ENCODE assay signal across 8 cellular contexts in genomic region chr1:182054698-182055326, GRCh38. TPM values are rescaled to one million over a fixed set of nuclear protein-coding genes. Genes with fewer than 3 reads are reported as not detected.
DNase-seq lines count a peak whose midpoint lies in the region; ATAC-seq and TF ChIP-seq lines count a peak whose summit lies in the region.

No MANE protein-coding gene starts in this region.

- no peak for ATAC-seq in SK-N-SH treated with all-trans-retinoic acid at 6 μM for 48 hours
- peak; percentile 60 for ATAC-seq in HG03520 (IDR thresholded peaks at IDR 0.05; ENCODE audit: unreplicated experiment)
- no peak for ATAC-seq in Panc1
- peak in 1 of 2 donors; percentile 66 for ATAC-seq in lower lobe of right lung
- ATAC-seq in upper lobe of left lung (ENCODE audit: low FRiP score in 2 of 2): peak in 1 of 2 donors; percentile 56
- ATAC-seq in GM18909 (IDR thresholded peaks at IDR 0.05; ENCODE audit: poor library complexity, unreplicated experiment): no peak

- in situ Hi-C loops in Panc1 (cut with HindIII; ENCODE audit: low pct_unique_long_range_greater_than_20kb, low sequenced_read_pairs): no loop called here
- in situ Hi-C loops in astrocyte of the cerebellum (cut with HindIII; ENCODE audit: low sequenced_read_pairs): no loop called here

- H4K20me1 ChIP-seq in SK-N-SH (ENCODE audit: insufficient read depth): no peaks in the 10 kb centered on the region

- TF ChIP-seq CTCF in SK-N-SH (IDR thresholded peaks at IDR 0.05) (peak; percentile 49), Panc1 (IDR thresholded peaks at IDR 0.05) (peak; percentile 39; the same call in 1 of the 2 replicates), astrocyte of the cerebellum (IDR thresholded peaks at IDR 0.05; ENCODE audit: low read depth, low read length, missing control alignments) (peak; percentile 42), lower lobe of right lung (IDR thresholded peaks at IDR 0.05) (peak; percentile 56), upper lobe of left lung (IDR thresholded peaks at IDR 0.05) (peak; percentile 36 to 59 (median 46))

- no peaks in the 10 kb centered on the region for H3K79me2 ChIP-seq in SK-N-SH (ENCODE audit: insufficient read depth)

- H3K27ac ChIP-seq in SK-N-SH (ENCODE audit: low read depth in 2 of 2, low read length in 1 of 2) (no peak overlapping the region), Panc1 (ENCODE audit: low read length) (no peak overlapping the region), lower lobe of right lung (no peak overlapping the region), upper lobe of left lung (no peak overlapping the region)

- DNase-seq in SK-N-SH (peak; percentile 53), Panc1 (ENCODE audit: low read depth, low spot score) (no peak), astrocyte of the cerebellum (ENCODE audit: low read depth) (no peak), lower lobe of right lung (no peak), upper lobe of left lung (peak in 1 of 2 donors; percentile 47)

- 9% methylated on average over 4 of the region's 4 CpGs for WGBS in SK-N-SH (ENCODE audit: low lambda C conversion rate)
- 34 to 43% methylated on average over 4 of the region's 4 CpGs for WGBS in upper lobe of left lung, 2 donors

- H3K27me3 ChIP-seq in SK-N-SH (ENCODE audit: insufficient read depth) (no peaks in the 10 kb centered on the region), Panc1 (ENCODE audit: control insufficient read depth, insufficient read depth, low read length) (no peaks in the 10 kb centered on the region), lower lobe of right lung (ENCODE audit: low read depth) (peaks cover 29% of the 10 kb centered on the region), upper lobe of left lung (no peaks in the 10 kb centered on the region)

- no peak overlapping the region for H2AFZ ChIP-seq in SK-N-SH (ENCODE audit: low read depth)

- no peak overlapping the region for H3K4me2 ChIP-seq in SK-N-SH

- H3K9ac ChIP-seq in SK-N-SH: no peak overlapping the region

- no peaks in the 10 kb centered on the region for H3K9me2 ChIP-seq in SK-N-SH

- H3K4me3 ChIP-seq in SK-N-SH (ENCODE audit: low read depth in 2 of 2, low read length in 1 of 2) (no peak overlapping the region; a peak in 1 of 4 replicates), Panc1 (ENCODE audit: low read depth in 2 of 2, low read length in 2 of 2) (no peak overlapping the region), astrocyte of the cerebellum (ENCODE audit: low read depth, low read length) (no peak overlapping the region), lower lobe of right lung (no peak overlapping the region), upper lobe of left lung (no peak overlapping the region)

- POLR2A ChIA-PET in SK-N-SH (lab: Yijun Ruan, JAX) (no interaction called here), Panc1 (lab: Charles Lee) (interaction anchor here (0.6 kb wide), 1 partner anchor 10 kb away, joined by 3 read pairs; no protein-coding TSS in a partner anchor)

- H3K9me3 ChIP-seq in SK-N-SH: no peaks in the 10 kb centered on the region
- H3K9me3 ChIP-seq in Panc1 (ENCODE audit: control insufficient read depth, insufficient read depth, low read depth, low read length): no peaks in the 10 kb centered on the region
- H3K9me3 ChIP-seq in lower lobe of right lung: no peaks in the 10 kb centered on the region
- no peaks in the 10 kb centered on the region for H3K9me3 ChIP-seq in upper lobe of left lung

- H3K4me1 ChIP-seq in SK-N-SH (ENCODE audit: control insufficient read depth in 1 of 2, insufficient read depth in 2 of 2, low read depth in 1 of 2, low read length in 1 of 2): no peaks in the 10 kb centered on the region
- H3K4me1 ChIP-seq in Panc1 (ENCODE audit: control insufficient read depth, insufficient read depth, low read length): no peaks in the 10 kb centered on the region
- H3K4me1 ChIP-seq in lower lobe of right lung: no peaks in the 10 kb centered on the region
- H3K4me1 ChIP-seq in upper lobe of left lung: peaks cover 0 to 6% (median 0%) of the 10 kb centered on the region in 4 donors

- H3K36me3 ChIP-seq in SK-N-SH (replicated peaks in 1 of 2; ENCODE audit: control insufficient read depth in 1 of 2, insufficient read depth in 2 of 2, low read length in 1 of 2) (no peaks in the 10 kb centered on the region), Panc1 (ENCODE audit: control insufficient read depth, insufficient read depth, low read length) (no peaks in the 10 kb centered on the region), lower lobe of right lung (no peaks in the 10 kb centered on the region), upper lobe of left lung (no peaks in the 10 kb centered on the region)

- no peaks in the 10 kb centered on the region for H3F3A ChIP-seq in SK-N-SH (replicated peaks; ENCODE audit: insufficient read depth)

- intact Hi-C loops in Panc1 (cut with micrococcal nuclease; ENCODE audit: unreplicated experiment): no loop called here
- intact Hi-C loops in lower lobe of right lung (cut with DNase I): no loop called here

- CTCF ChIA-PET in SK-N-SH (lab: Yijun Ruan, JAX): interaction anchor here (0.7 to 2.9 kb wide), 18 partner anchors 8 to 588 kb away, joined by 3 to 19 read pairs (median 4); no protein-coding TSS in a partner anchor
- CTCF ChIA-PET in Panc1 (lab: Charles Lee): no interaction called here

- TF ChIP-seq EP300 in SK-N-SH (IDR thresholded peaks at IDR 0.05; ENCODE audit: borderline replicate concordance in 1 of 2, low read depth in 1 of 2, low read length in 1 of 2) (no peak), upper lobe of left lung (IDR thresholded peaks at IDR 0.05) (no peak)

- TF ChIP-seq RAD21 in SK-N-SH (IDR thresholded peaks at IDR 0.05; ENCODE audit: low read length): peak; percentile 66

- TF ChIP-seq POLR2A in upper lobe of left lung (IDR thresholded peaks at IDR 0.05): peak in 1 of 4 donors; percentile 30

- BruUV-seq in Panc1 (replicated peaks; lab: Mats Ljungman, UMichigan): no TSS peak

TF ChIP-seq in SK-N-SH, 30 proteins besides CTCF, POLR2A, EP300 and RAD21:
- TF ChIP-seq FOXJ3 (CRISPR knock-in tag; IDR thresholded peaks at IDR 0.05) (no peak), SMC3 (IDR thresholded peaks at IDR 0.05; ENCODE audit: low read depth, low read length) (peak; percentile 40; the same call in 1 of the 2 replicates), GATA2 (CRISPR knock-in tag; IDR thresholded peaks at IDR 0.05) (peak; percentile 28; the same call in 1 of the 2 replicates), TAF1 (IDR thresholded peaks at IDR 0.05; ENCODE audit: borderline replicate concordance, low read depth, low read length) (no peak)
TF ChIP-seq in SK-N-SH: peak in this region for 2.

TF ChIP-seq in SK-N-SH treated with all-trans-retinoic acid at 6 μM for 48 hours, 23 proteins besides CTCF, POLR2A, EP300 and RAD21 (continues in another document):
- TF ChIP-seq ZNF565 (CRISPR knock-in tag; conservative IDR thresholded peaks at IDR 0.05; ENCODE audit: low read depth) (no peak), ZNF8 (CRISPR knock-in tag; IDR thresholded peaks at IDR 0.05) (no peak), RARB (CRISPR knock-in tag; IDR thresholded peaks at IDR 0.05) (no peak), ARNTL (CRISPR knock-in tag; IDR thresholded peaks at IDR 0.05; ENCODE audit: borderline replicate concordance, low read depth) (no peak), SNAI2 (CRISPR knock-in tag; IDR thresholded peaks at IDR 0.05) (no peak), POU6F1 (CRISPR knock-in tag; IDR thresholded peaks at IDR 0.05; ENCODE audit: borderline replicate concordance, low read depth) (no peak), CSDC2 (CRISPR knock-in tag; IDR thresholded peaks at IDR 0.05) (no peak), ZFP3 (CRISPR knock-in tag; IDR thresholded peaks at IDR 0.05) (no peak), ESRRG (CRISPR knock-in tag; IDR thresholded peaks at IDR 0.05) (no peak)
- TF ChIP-seq, protein P1, sequence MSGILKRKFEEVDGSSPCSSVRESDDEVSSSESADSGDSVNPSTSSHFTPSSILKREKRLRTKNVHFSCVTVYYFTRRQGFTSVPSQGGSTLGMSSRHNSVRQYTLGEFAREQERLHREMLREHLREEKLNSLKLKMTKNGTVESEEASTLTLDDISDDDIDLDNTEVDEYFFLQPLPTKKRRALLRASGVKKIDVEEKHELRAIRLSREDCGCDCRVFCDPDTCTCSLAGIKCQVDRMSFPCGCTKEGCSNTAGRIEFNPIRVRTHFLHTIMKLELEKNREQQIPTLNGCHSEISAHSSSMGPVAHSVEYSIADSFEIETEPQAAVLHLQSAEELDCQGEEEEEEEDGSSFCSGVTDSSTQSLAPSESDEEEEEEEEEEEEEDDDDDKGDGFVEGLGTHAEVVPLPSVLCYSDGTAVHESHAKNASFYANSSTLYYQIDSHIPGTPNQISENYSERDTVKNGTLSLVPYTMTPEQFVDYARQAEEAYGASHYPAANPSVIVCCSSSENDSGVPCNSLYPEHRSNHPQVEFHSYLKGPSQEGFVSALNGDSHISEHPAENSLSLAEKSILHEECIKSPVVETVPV (CRISPR knock-in tag; IDR thresholded peaks at IDR 0.05): no peak

RNA-seq across cellular contexts. Expression of gene ZNF648, which starts 6.7 kb away (rescaled TPM):
- polyA plus RNA-seq in SK-N-SH (2012; rRNA removed): not detected in 2 replicates
- not detected in 2 replicates for polyA plus RNA-seq in SK-N-SH (2012; cell fraction: cytosol; rRNA removed)
- 0.01 TPM in 1 of 2 replicates, not detected in the other for polyA plus RNA-seq in SK-N-SH (2012; cell fraction: nucleus; rRNA removed)
- not detected for total RNA-seq in Panc1 (2021; ENCODE audit: unreplicated experiment)
- polyA plus RNA-seq in Panc1 (2012; ENCODE audit: insufficient read length): not detected
- total RNA-seq in lower lobe of right lung: not detected
- total RNA-seq in upper lobe of left lung: 1 to 10 TPM in 1 of 6 donors, under 1 TPM in 3, not detected in 2; 0.15 to 1.0 (median 0.36) TPM
